20 cellular contexts compared by ENCODE assay signal in genomic region chr20:20333866-20334265, GRCh38. TPM values are rescaled to one million over a fixed set of nuclear protein-coding genes. Genes with fewer than 3 reads are reported as not detected.
DNase-seq lines count a peak whose midpoint lies in the region; ATAC-seq lines count a peak whose summit lies in the region.
"Had no signal": no experiment of that assay in that cellular context is flagged by ENCODE, and none has a peak within 500 bp of the region (broad histone marks: within the 10 kb centered on the region; RNA-seq: fewer than 3 reads in every experiment).

No MANE protein-coding gene starts in this region.

- ATAC-seq in HG03175 (IDR thresholded peaks at IDR 0.05; ENCODE audit: unreplicated experiment): peak; percentile 33
- ATAC-seq in stimulated activated memory B cell treated with anti-CD40 and anti-IgM and Interleukin-4, amounts not matched to agents 10 μg/mL and 1 μg/mL and 100 μg/mL, for 72 hours: peak; percentile 78
- ATAC-seq in GM21717 (IDR thresholded peaks at IDR 0.05; ENCODE audit: unreplicated experiment): no peak
- ATAC-seq: CD8-positive, alpha-beta T cell; Right ventricle myocardium inferior; stimulated activated naive CD8-positive, alpha-beta T cell treated with anti-CD3 and anti-CD28 coated beads, Interleukin-15, amount 100 ng/mL, for 72 hours had no signal

- H3K9me3 Mint-ChIP-seq in stimulated activated memory B cell treated with anti-CD40 and anti-IgM and Interleukin-4, amounts not matched to agents 10 μg/mL and 1 μg/mL and 100 μg/mL, for 72 hours: peaks cover 8% of the 10 kb centered on the region

- peak; percentile 31 for DNase-seq in SKM-1 treated with dmso at 0.1 percent for 144 hours (lab: John Stamatoyannopoulos, UW; ENCODE audit: unreplicated experiment)
- DNase-seq in SKM-1 (lab: John Stamatoyannopoulos, UW; ENCODE audit: unreplicated experiment): no peak
- peak; percentile 65 for DNase-seq in NOMO-1 treated with DMSO at 0.1 percent for 48 hours (lab: John Stamatoyannopoulos, UW; ENCODE audit: unreplicated experiment)
- no peak for DNase-seq in NCI-H128 (lab: John Stamatoyannopoulos, UW; ENCODE audit: unreplicated experiment)
- no peak for DNase-seq in posterior vena cava (ENCODE audit: low spot score)
- DNase-seq: activated CD4-positive, CD25-positive, alpha-beta regulatory T cell treated with anti-CD3 and anti-CD28 coated beads, Interleukin-2, amount 50 U/mL, for 72 hours; CD8-positive, alpha-beta T cell; DND-41; midbrain; NCI-H2107; retina; stimulated activated naive CD8-positive, alpha-beta T cell treated with anti-CD3 and anti-CD28 coated beads, Interleukin-15, amount 100 ng/mL, for 72 hours had no signal

- H3K36me3 Mint-ChIP-seq in stimulated activated memory B cell treated with anti-CD40 and anti-IgM and Interleukin-4, amounts not matched to agents 10 μg/mL and 1 μg/mL and 100 μg/mL, for 72 hours: no peaks in the 10 kb centered on the region
- H3K36me3 Mint-ChIP-seq: CD8-positive, alpha-beta T cell had no signal

- H3K27me3 Mint-ChIP-seq in stimulated activated memory B cell treated with anti-CD40 and anti-IgM and Interleukin-4, amounts not matched to agents 10 μg/mL and 1 μg/mL and 100 μg/mL, for 72 hours: peaks cover 6% of the 10 kb centered on the region

- peaks cover 11% of the 10 kb centered on the region for H3K4me1 Mint-ChIP-seq in stimulated activated memory B cell treated with anti-CD40 and anti-IgM and Interleukin-4, amounts not matched to agents 10 μg/mL and 1 μg/mL and 100 μg/mL, for 72 hours
- H3K4me1 Mint-ChIP-seq: stimulated activated naive CD8-positive, alpha-beta T cell treated with anti-CD3 and anti-CD28 coated beads, Interleukin-15, amount 100 ng/mL, for 72 hours had no signal

- intact Hi-C loops in posterior vena cava (cut with DNase I): no loop called here

- no peak overlapping the region for H3K27ac Mint-ChIP-seq in stimulated activated memory B cell treated with anti-CD40 and anti-IgM and Interleukin-4, amounts not matched to agents 10 μg/mL and 1 μg/mL and 100 μg/mL, for 72 hours
- H3K27ac Mint-ChIP-seq: CD8-positive, alpha-beta T cell; stimulated activated naive CD8-positive, alpha-beta T cell treated with anti-CD3 and anti-CD28 coated beads, Interleukin-15, amount 100 ng/mL, for 72 hours; T-helper 2 cell treated with Interferon-gamma antibody and Interleukin-4, amounts not matched to agents 5 μg/mL and 100 μg/mL, for 36 hours had no signal

- peak overlapping the region; percentile 9 for H3K4me3 Mint-ChIP-seq in stimulated activated memory B cell treated with anti-CD40 and anti-IgM and Interleukin-4, amounts not matched to agents 10 μg/mL and 1 μg/mL and 100 μg/mL, for 72 hours
- H3K4me3 Mint-ChIP-seq: CD8-positive, alpha-beta T cell; stimulated activated naive CD8-positive, alpha-beta T cell treated with anti-CD3 and anti-CD28 coated beads, Interleukin-15, amount 100 ng/mL, for 72 hours; T-helper 2 cell treated with Interferon-gamma antibody and Interleukin-4, amounts not matched to agents 5 μg/mL and 100 μg/mL, for 36 hours had no signal

RNA-seq across cellular contexts. Expression of gene INSM1, which starts 34.0 kb away (rescaled TPM):
- not detected for total RNA-seq in posterior vena cava
- total RNA-seq: A172; aorta; CD8-positive, alpha-beta T cell; Right ventricle myocardium inferior; urinary bladder had no signal

Comparison
In these comparisons a context has a peak if more than half of its experiments do, and no peak if none do; other contexts are left out.
1. DNase-seq: peak in SKM-1 treated with dmso at 0.1 percent for 144 hours (single experiment) and NOMO-1 treated with DMSO at 0.1 percent for 48 hours (single experiment); none in SKM-1 (single experiment), NCI-H128 (single experiment) and posterior vena cava (single experiment).